ENCODE assay signal across 8 cellular contexts in the genomic region with DNA sequence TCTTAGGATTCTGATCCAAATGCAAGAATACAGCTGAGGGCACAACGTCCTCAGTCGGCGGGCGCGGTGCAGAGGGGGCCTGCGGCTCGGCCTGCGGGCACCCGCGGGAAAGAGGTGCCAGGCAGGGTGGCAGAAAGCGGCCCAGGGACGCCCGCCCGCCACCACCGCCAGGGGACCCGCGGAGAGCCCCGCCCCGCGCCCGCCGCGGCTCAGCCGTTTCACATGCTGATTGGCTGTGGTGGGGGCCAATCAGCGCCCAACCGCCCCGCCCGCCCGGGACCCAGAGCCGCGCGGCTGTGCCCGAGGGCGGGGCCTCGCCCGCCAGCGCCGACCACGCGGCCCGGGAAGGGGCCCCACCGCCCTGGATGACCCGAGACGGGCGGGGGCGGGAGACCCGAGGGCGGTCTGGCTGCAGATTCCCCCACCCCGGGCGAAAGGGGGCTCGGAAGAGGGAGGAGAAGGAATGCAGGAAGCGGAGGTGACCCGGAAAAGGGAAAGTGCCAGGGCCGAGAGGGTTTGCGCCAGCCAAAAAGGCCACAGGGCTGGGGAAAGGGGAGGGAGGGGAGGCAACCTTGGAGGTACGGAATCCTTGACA. TPM values are rescaled to one million over a fixed set of nuclear protein-coding genes. Genes with fewer than 3 reads are reported as not detected.
DNase-seq lines count a peak whose midpoint lies in the region; ATAC-seq and TF ChIP-seq lines count a peak whose summit lies in the region.

No MANE protein-coding gene starts in this region.

- H3K4me1 ChIP-seq in HAP-1 (peaks cover 4% of the 10 kb centered on the region), testis (no peaks in the 10 kb centered on the region)

- WGBS in testis, 2 donors, result 0% methylated on average over 18 to 46 of the region's 56 CpGs

- H3K4me1 Mint-ChIP-seq in activated naive CD4-positive, alpha-beta T cell treated with anti-CD3 and anti-CD28 coated beads, Interleukin-2, amount 10 ng/mL, durations not matched to agents 7 days and 5 days, result peaks cover 79% of the 10 kb centered on the region

- no peak for TF ChIP-seq POLR2A in testis (IDR thresholded peaks at IDR 0.05)

- H3K36me3 ChIP-seq in GM06990 (ENCODE audit: control insufficient read depth, insufficient read depth, low read length) (no peaks in the 10 kb centered on the region), HAP-1 (replicated peaks) (no peaks in the 10 kb centered on the region), MG63 (peaks cover 67% of the 10 kb centered on the region), testis (ENCODE audit: low read depth, missing control alignments) (no peaks in the 10 kb centered on the region)

- CTCF ChIA-PET in activated naive CD4-positive, alpha-beta T cell treated with anti-CD3 and anti-CD28 coated beads, Interleukin-2, amount 10 ng/mL, durations not matched to agents 7 days and 5 days (lab: Charles Lee), result interaction anchor here (1.1 to 1.3 kb wide), 3 partner anchors 9 to 141 kb away, joined by 3 to 5 read pairs (median 3); no protein-coding TSS in a partner anchor

- H3K9me3 ChIP-seq in HAP-1 (no peaks in the 10 kb centered on the region), MG63 (no peaks in the 10 kb centered on the region), testis (no peaks in the 10 kb centered on the region)

- H3K27ac ChIP-seq in testis, result peak overlapping the region; percentile 87 to 93

- peak; percentile 97 for ATAC-seq in omental fat pad (ENCODE audit: low FRiP score)

- H3K27me3 ChIP-seq in GM06990 (replicated peaks; ENCODE audit: control insufficient read depth, insufficient read depth, low read length) (no peaks in the 10 kb centered on the region), HAP-1 (ENCODE audit: low read depth) (no peaks in the 10 kb centered on the region), MG63 (no peaks in the 10 kb centered on the region), testis (no peaks in the 10 kb centered on the region)

- no peaks in the 10 kb centered on the region for H3K27me3 Mint-ChIP-seq in activated naive CD4-positive, alpha-beta T cell treated with anti-CD3 and anti-CD28 coated beads, Interleukin-2, amount 10 ng/mL, durations not matched to agents 7 days and 5 days

- H3K9me3 Mint-ChIP-seq in activated naive CD4-positive, alpha-beta T cell treated with anti-CD3 and anti-CD28 coated beads, Interleukin-2, amount 10 ng/mL, durations not matched to agents 7 days and 5 days, result peaks cover 2% of the 10 kb centered on the region

- DNase-seq in GM06990 (ENCODE audit: extremely low read depth, insufficient read length) (peak; percentile 89), HAP-1 (ENCODE audit: low spot score in 2 of 2) (peak; percentile 82 to 92), MG63 (peak; percentile 94), SK-MEL-5 (ENCODE audit: low read depth, low spot score) (peak; percentile 77), globus pallidus (ENCODE audit: low spot score) (peak; percentile 91), omental fat pad (ENCODE audit: low spot score) (peak; percentile 64), testis (peak; percentile 93)
- DNase-seq in activated naive CD4-positive, alpha-beta T cell treated with anti-CD3 and anti-CD28 coated beads, Interleukin-2, amount 10 ng/mL, durations not matched to agents 7 days and 5 days, result peak; percentile 92

- H3K4me3 ChIP-seq in GM06990 (replicated peaks; ENCODE audit: low read depth, low read length) (peak overlapping the region; percentile 64), HAP-1 (peak overlapping the region; percentile 35), MG63 (peak overlapping the region; percentile 83), testis (peak overlapping the region; percentile 67 to 79)

- peak overlapping the region; percentile 83 for H3K4me3 Mint-ChIP-seq in activated naive CD4-positive, alpha-beta T cell treated with anti-CD3 and anti-CD28 coated beads, Interleukin-2, amount 10 ng/mL, durations not matched to agents 7 days and 5 days

- H3K27ac Mint-ChIP-seq in activated naive CD4-positive, alpha-beta T cell treated with anti-CD3 and anti-CD28 coated beads, Interleukin-2, amount 10 ng/mL, durations not matched to agents 7 days and 5 days, result peak overlapping the region; percentile 97

- peaks cover 36% of the 10 kb centered on the region for H3K36me3 Mint-ChIP-seq in activated naive CD4-positive, alpha-beta T cell treated with anti-CD3 and anti-CD28 coated beads, Interleukin-2, amount 10 ng/mL, durations not matched to agents 7 days and 5 days

- intact Hi-C loops in testis (cut with DNase I; ENCODE audit: low total_unique reads), result loop anchor here (10.0 kb wide), 1 partner anchor 67 kb away; no protein-coding TSS in a partner anchor

- in situ Hi-C loops in HAP-1 (cut with MboI; ENCODE audit: low sequenced_read_pairs), result loop anchor here (10.0 to 25.0 kb wide), 2 partner anchors 193 to 1129 kb away; no protein-coding TSS in a partner anchor
- in situ Hi-C loops in SK-MEL-5 (cut with HindIII; ENCODE audit: low pct_unique_long_range_greater_than_20kb, low sequenced_read_pairs), result no loop called here

- TF ChIP-seq CTCF in GM06990 (IDR thresholded peaks at IDR 0.05; ENCODE audit: insufficient read depth, low read length, poor library complexity, severe bottlenecking) (no peak), omental fat pad (IDR thresholded peaks at IDR 0.05) (no peak), testis (IDR thresholded peaks at IDR 0.05) (peak; percentile 42 to 77 (median 56))

RNA-seq across cellular contexts. Expression of a gene that starts 8.0 kb away (rescaled TPM):
- 5.1 and 5.6 TPM in 2 replicates for total RNA-seq in MG63 (2014; rRNA removed; shearing (Covaris generic); ENCODE audit: low replicate concordance)
- 3.7 and 4.2 TPM in 2 replicates for total RNA-seq in SK-MEL-5 (2014; rRNA removed; shearing (Covaris generic))
- polyA plus RNA-seq in SK-MEL-5 (2015; cell fraction: cytosol; rRNA removed), result 5.6 and 7.9 TPM in 2 replicates
- polyA plus RNA-seq in SK-MEL-5 (2015; cell fraction: nucleus; rRNA removed), result 4.9 and 5.8 TPM in 2 replicates
- total RNA-seq in omental fat pad, result 10 to 100 TPM; 14.3 to 16.2 (median 15.5) TPM
- total RNA-seq in testis, result 1 to 10 TPM; 3.1 to 5.9 TPM
- 3.1 TPM for polyA plus RNA-seq in testis (ENCODE audit: insufficient read depth, low read depth, low replicate concordance)

RNA-seq across cellular contexts. Expression of a gene that starts 44.3 kb away (rescaled TPM):
- 5.1 and 19.6 TPM in 2 replicates for total RNA-seq in MG63 (2014; rRNA removed; shearing (Covaris generic); ENCODE audit: low replicate concordance)
- 13.2 and 13.4 TPM in 2 replicates for total RNA-seq in SK-MEL-5 (2014; rRNA removed; shearing (Covaris generic))
- 16.5 and 27.6 TPM in 2 replicates for polyA plus RNA-seq in SK-MEL-5 (2015; cell fraction: cytosol; rRNA removed)
- polyA plus RNA-seq in SK-MEL-5 (2015; cell fraction: nucleus; rRNA removed), result 9.9 and 16.9 TPM in 2 replicates
- total RNA-seq in omental fat pad (10 to 100 TPM; 12.1 to 21.6 (median 19.3) TPM), testis (10 to 100 TPM; 38.0 to 43.4 TPM)
- polyA plus RNA-seq in testis (ENCODE audit: insufficient read depth, low read depth, low replicate concordance), result 49.8 TPM

Comparison
In these comparisons a context has a peak if more than half of its experiments do, and no peak if none do; other contexts are left out.
1. Peak in every context shown above with its lines: DNase-seq, ATAC-seq, H3K4me3 ChIP-seq and H3K27ac ChIP-seq.
2. CTCF ChIP-seq: peak in testis (3 of 3); none in GM06990 (single experiment) and omental fat pad (0 of 3).